ENCODE assay signal across 8 cellular contexts in the genomic region with DNA sequence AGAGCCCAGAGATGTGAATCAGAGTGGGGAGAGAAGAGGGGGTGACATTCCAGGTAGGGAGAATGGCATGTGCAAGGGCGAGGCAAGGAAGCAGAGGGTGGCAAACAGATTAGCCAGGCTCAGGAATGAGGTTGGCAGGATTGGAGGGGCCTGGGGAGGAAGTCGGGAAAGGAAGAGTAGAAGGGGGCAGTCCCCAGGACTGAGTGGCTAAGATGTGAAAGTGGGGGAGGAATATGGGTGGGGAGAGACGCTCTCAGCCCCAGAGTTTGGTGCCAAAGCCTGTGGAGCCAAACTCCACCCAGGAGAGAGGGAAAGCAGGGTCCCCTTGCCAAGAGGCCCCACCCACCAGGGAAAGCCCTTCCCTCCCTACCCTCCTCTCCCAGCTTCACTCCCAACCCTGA. TPM values are rescaled to one million over a fixed set of nuclear protein-coding genes. Genes with fewer than 3 reads are reported as not detected.
DNase-seq lines count a peak whose midpoint lies in the region; TF ChIP-seq lines count a peak whose summit lies in the region.
"Had no signal": no experiment of that assay in that cellular context is flagged by ENCODE, and none has a peak within 500 bp of the region (broad histone marks: within the 10 kb centered on the region; RNA-seq: fewer than 3 reads in every experiment).

No MANE protein-coding gene starts in this region.

- H3K4me3 Mint-ChIP-seq in activated naive CD8-positive, alpha-beta T cell treated with anti-CD3 and anti-CD28 coated beads for 36 hours: no peak overlapping the region

- H3K9me3 ChIP-seq in KOPT-K1 (ENCODE audit: insufficient read depth, low read length, poor library complexity, severe bottlenecking) (no peaks in the 10 kb centered on the region), suprapubic skin (no peaks in the 10 kb centered on the region), WERI-Rb-1 (ENCODE audit: severe bottlenecking) (no peaks in the 10 kb centered on the region)

- H3K9me3 Mint-ChIP-seq in activated naive CD8-positive, alpha-beta T cell treated with anti-CD3 and anti-CD28 coated beads for 36 hours: no peaks in the 10 kb centered on the region

- H3K27ac Mint-ChIP-seq in activated naive CD8-positive, alpha-beta T cell treated with anti-CD3 and anti-CD28 coated beads for 36 hours: peak overlapping the region; percentile 92

- no peak for TF ChIP-seq POLR2A in suprapubic skin (IDR thresholded peaks at IDR 0.05)

- no peak overlapping the region for H3K4me3 ChIP-seq in suprapubic skin
- no peak overlapping the region for H3K4me3 ChIP-seq in WERI-Rb-1 (ENCODE audit: low read depth, low read length)

- no peaks in the 10 kb centered on the region for H3K36me3 Mint-ChIP-seq in activated naive CD8-positive, alpha-beta T cell treated with anti-CD3 and anti-CD28 coated beads for 36 hours

- 15% methylated on average over 3 of the region's 3 CpGs for WGBS in suprapubic skin

- peaks cover 98% of the 10 kb centered on the region for H3K4me1 ChIP-seq in suprapubic skin

- no peaks in the 10 kb centered on the region for H3K36me3 ChIP-seq in KOPT-K1 (ENCODE audit: insufficient read depth, low read length)
- no peaks in the 10 kb centered on the region for H3K36me3 ChIP-seq in suprapubic skin
- no peaks in the 10 kb centered on the region for H3K36me3 ChIP-seq in WERI-Rb-1

- no peaks in the 10 kb centered on the region for H3K27me3 Mint-ChIP-seq in activated naive CD8-positive, alpha-beta T cell treated with anti-CD3 and anti-CD28 coated beads for 36 hours

- DNase-seq in activated naive CD8-positive, alpha-beta T cell treated with anti-CD3 and anti-CD28 coated beads for 36 hours: no peak
- DNase-seq in kidney glomerular epithelial cell (lab: John Stamatoyannopoulos, UW): peak; percentile 37
- no peak for DNase-seq in suprapubic skin (ENCODE audit: low spot score in 2 of 2)
- no peak for DNase-seq in GM10266 (ENCODE audit: extremely low spot score)
- DNase-seq in WERI-Rb-1: no peak
- DNase-seq in COLO668 (lab: John Stamatoyannopoulos, UW; ENCODE audit: unreplicated experiment): no peak
- DNase-seq: NCI-H1694 had no signal

- no peak for TF ChIP-seq EP300 in suprapubic skin (IDR thresholded peaks at IDR 0.05)

- TF ChIP-seq CTCF in suprapubic skin (IDR thresholded peaks at IDR 0.05): no peak
- TF ChIP-seq CTCF in GM10266 (IDR thresholded peaks at IDR 0.05; ENCODE audit: control insufficient read depth, insufficient read depth, low read depth, missing control alignments): no peak
- no peak for TF ChIP-seq CTCF in WERI-Rb-1 (IDR thresholded peaks at IDR 0.05; ENCODE audit: low read depth, low read length)

- H3K4me1 Mint-ChIP-seq in activated naive CD8-positive, alpha-beta T cell treated with anti-CD3 and anti-CD28 coated beads for 36 hours: peaks cover 87% of the 10 kb centered on the region

- H3K27ac ChIP-seq in KOPT-K1 (ENCODE audit: low read depth, low read length, poor library complexity, severe bottlenecking) (peak overlapping the region; percentile 82), suprapubic skin (peak overlapping the region; percentile 97), WERI-Rb-1 (no peak overlapping the region)

- H3K27me3 ChIP-seq in suprapubic skin: no peaks in the 10 kb centered on the region
- H3K27me3 ChIP-seq in WERI-Rb-1 (ENCODE audit: insufficient read depth, low read depth, severe bottlenecking): no peaks in the 10 kb centered on the region

RNA-seq across cellular contexts. Expression of gene HDAC7, which starts 5.5 kb away (rescaled TPM):
- total RNA-seq in activated naive CD8-positive, alpha-beta T cell treated with anti-CD3 and anti-CD28 coated beads for 36 hours: 100 to 1,000 TPM; 233 to 246 TPM
- total RNA-seq in suprapubic skin: 100 to 1,000 TPM in 1 of 4 donors, 10 to 100 TPM in 3; 47.9 to 152 (median 76.2) TPM

RNA-seq across cellular contexts. Expression of gene SLC48A1, which starts 52.2 kb away (rescaled TPM):
- total RNA-seq in activated naive CD8-positive, alpha-beta T cell treated with anti-CD3 and anti-CD28 coated beads for 36 hours: 1 to 10 TPM; 5.4 to 6.0 TPM
- total RNA-seq in suprapubic skin: 10 to 100 TPM; 38.2 to 53.6 (median 44.7) TPM

Comparison
In these comparisons a context has a peak if more than half of its experiments do, and no peak if none do; other contexts are left out.
1. RNA of gene SLC48A1, which starts 52.2 kb away (total RNA-seq): 38.2 to 53.6 TPM in suprapubic skin; 5.4 to 6.0 TPM in activated naive CD8-positive, alpha-beta T cell treated with anti-CD3 and anti-CD28 coated beads for 36 hours; every median in the first group is over 4 times any median in the second.